20 cellular contexts compared by ENCODE assay signal in genomic region chr6:92753956-92754355, GRCh38.
"Had no signal": no experiment of that assay in that cellular context is flagged by ENCODE, and none has a peak within 500 bp of the region (broad histone marks: within the 10 kb centered on the region; RNA-seq: fewer than 3 reads in every experiment).

No MANE protein-coding gene starts in this region.

- H3K36me3 ChIP-seq: colonic mucosa, gastrocnemius medialis, pancreas, right atrium auricular region, stomach, thyroid gland had no signal

- DNase-seq: colonic mucosa; effector CD8-positive, alpha-beta T cell; endodermal cell; foreskin fibroblast; gastrocnemius medialis; head of caudate nucleus; kidney; natural killer cell; pancreas; stimulated activated CD4-positive, alpha-beta T cell treated with anti-CD3 and anti-CD28 coated beads, Interleukin-2, amount 100 ng/mL, for 24 hours; stimulated activated CD4-positive, alpha-beta T cell treated with anti-CD3 and anti-CD28 coated beads, Interleukin-4, amount 100 ng/mL, for 24 hours; stimulated activated naive CD4-positive, alpha-beta T cell treated with Interleukin-2 at 50 U/mL for 16 hours; stomach; thyroid gland; trophoblast cell had no signal

- H3K4me3 ChIP-seq: colonic mucosa, gastrocnemius medialis, pancreas, right atrium auricular region, stomach, thyroid gland had no signal

- H3K4me1 ChIP-seq: colonic mucosa, gastrocnemius medialis, pancreas, right atrium auricular region, stomach, thyroid gland had no signal

- ATAC-seq: esophagus mucosa, gastrocnemius medialis, left lobe of liver, natural killer cell, pancreas, sciatic nerve had no signal

- H3K27me3 ChIP-seq: colonic mucosa, gastrocnemius medialis, pancreas, right atrium auricular region, stomach, thyroid gland had no signal

- H3K9me3 ChIP-seq: colonic mucosa, gastrocnemius medialis, pancreas, thyroid gland had no signal

- H3K27ac ChIP-seq: colonic mucosa, epithelial cell of prostate, gastrocnemius medialis, pancreas, right atrium auricular region, stomach, thyroid gland had no signal
